Comparison of ENCODE assay signal across 15 cellular contexts in genomic region chr11:1017269-1018005, GRCh38. TPM values are rescaled to one million over a fixed set of nuclear protein-coding genes. Genes with fewer than 3 reads are reported as not detected.
A peak's percentile ranks its signal among the peaks of the same experiment; 100 is the strongest.
DNase-seq lines count a peak whose midpoint lies in the region; ATAC-seq and TF ChIP-seq lines count a peak whose summit lies in the region.
"Had no signal": no experiment of that assay in that cellular context is flagged by ENCODE, and none has a peak within 500 bp of the region (broad histone marks: within the 10 kb centered on the region; RNA-seq: fewer than 3 reads in every experiment).

No MANE protein-coding gene starts in this region.

- H3K27ac ChIP-seq in heart left ventricle = no peak overlapping the region
- no peak overlapping the region for H3K27ac ChIP-seq in left ventricle myocardium inferior (replicated peaks)
- H3K27ac ChIP-seq in mesendoderm (ENCODE audit: low read depth, low read length) = no peak overlapping the region
- H3K27ac ChIP-seq in vagina = no peak overlapping the region
- H3K27ac ChIP-seq: BLaER1, KMS-11 had no signal

- H3K4me1 Mint-ChIP-seq in endothelial cell (ENCODE audit: unreplicated experiment) = peaks cover 28% of the 10 kb centered on the region

- ATAC-seq in heart left ventricle (peak; percentile 25 to 46 (median 26)), HG03039 (IDR thresholded peaks at IDR 0.05; ENCODE audit: unreplicated experiment) (no peak)

- no peaks in the 10 kb centered on the region for H3K27me3 ChIP-seq in heart left ventricle
- no peaks in the 10 kb centered on the region for H3K27me3 ChIP-seq in left ventricle myocardium inferior (ENCODE audit: low read depth)
- H3K27me3 ChIP-seq in mesendoderm (ENCODE audit: insufficient read depth, low read length, poor library complexity) = no peaks in the 10 kb centered on the region
- H3K27me3 ChIP-seq in vagina = no peaks in the 10 kb centered on the region
- H3K27me3 ChIP-seq: BLaER1 had no signal

- H2BK15ac ChIP-seq in mesendoderm (replicated peaks; ENCODE audit: low read depth) = no peak overlapping the region

- no peak for DNase-seq in heart left ventricle
- no peak for DNase-seq in left ventricle myocardium inferior
- DNase-seq in endothelial cell (ENCODE audit: low spot score) = no peak
- no peak for DNase-seq in mesendoderm
- peak; percentile 94 to 100 for DNase-seq in vagina (ENCODE audit: extremely low spot score in 2 of 2)
- no peak for DNase-seq in DMS 273 treated with DMSO at 0.1 percent for 48 hours (lab: John Stamatoyannopoulos, UW)
- no peak for DNase-seq in AML-193 (lab: John Stamatoyannopoulos, UW)
- DNase-seq: activated naive CD8-positive, alpha-beta T cell treated with anti-CD3 and anti-CD28 coated beads, Interleukin-2, amount 10 ng/mL, durations not matched to agents 7 days and 5 days; effector CD8-positive, alpha-beta T cell; H9; nucleus accumbens had no signal

- no peak overlapping the region for H2AK5ac ChIP-seq in mesendoderm (ENCODE audit: low read length)

- intact Hi-C loops in heart left ventricle (cut with DNase I) = no loop called here
- intact Hi-C loops in left ventricle myocardium inferior (cut with micrococcal nuclease) = no loop called here
- intact Hi-C loops in vagina (cut with DNase I) = no loop called here

- no peak overlapping the region for H4K8ac ChIP-seq in mesendoderm (ENCODE audit: low read depth, low read length)

- no peak for TF ChIP-seq CTCF in heart left ventricle (IDR thresholded peaks at IDR 0.05)
- no peak for TF ChIP-seq CTCF in left ventricle myocardium inferior (IDR thresholded peaks at IDR 0.05; ENCODE audit: borderline replicate concordance)
- no peak for TF ChIP-seq CTCF in endothelial cell (IDR thresholded peaks at IDR 0.05; ENCODE audit: unreplicated experiment)
- no peak for TF ChIP-seq CTCF in vagina (IDR thresholded peaks at IDR 0.05)

- no peak overlapping the region for H3K18ac ChIP-seq in mesendoderm (ENCODE audit: low read length)

- peaks cover 9% of the 10 kb centered on the region for H3K9me3 Mint-ChIP-seq in endothelial cell (ENCODE audit: unreplicated experiment)

- peaks cover 40% of the 10 kb centered on the region for H3K36me3 Mint-ChIP-seq in endothelial cell (ENCODE audit: low read depth, unreplicated experiment)

- H3K9ac ChIP-seq in mesendoderm (ENCODE audit: low read length) = no peak overlapping the region
- H3K9ac ChIP-seq: BLaER1, KMS-11 had no signal

- no peak overlapping the region for H3K4me2 ChIP-seq in mesendoderm (ENCODE audit: low read length)
- H3K4me2 ChIP-seq: BLaER1, KMS-11 had no signal

- H3K36me3 ChIP-seq in heart left ventricle (peaks cover 0 to 14% (median 0%) of the 10 kb centered on the region in 9 donors), left ventricle myocardium inferior (peaks cover 9% of the 10 kb centered on the region), mesendoderm (ENCODE audit: control insufficient read depth, insufficient read depth, low read length) (no peaks in the 10 kb centered on the region), vagina (no peaks in the 10 kb centered on the region)

- peak overlapping the region; percentile 58 for H3K27ac Mint-ChIP-seq in endothelial cell (ENCODE audit: unreplicated experiment)

- TF ChIP-seq POLR2A in heart left ventricle (IDR thresholded peaks at IDR 0.05) (no peak), vagina (IDR thresholded peaks at IDR 0.05) (no peak)

- H3K4me1 ChIP-seq in heart left ventricle (no peaks in the 10 kb centered on the region), left ventricle myocardium inferior (no peaks in the 10 kb centered on the region), mesendoderm (ENCODE audit: control insufficient read depth, low read depth, low read length) (no peaks in the 10 kb centered on the region), vagina (no peaks in the 10 kb centered on the region)

- no peak overlapping the region for H3K4ac ChIP-seq in mesendoderm (ENCODE audit: low read depth, low read length)

- 81 to 89% (median 84%) methylated on average over 12 of the region's 12 CpGs for WGBS in heart left ventricle, 4 donors
- WGBS in mesendoderm (ENCODE audit: extremely low coverage, insufficient coverage, low lambda C conversion rate) = 100% methylated on average over 1 of the region's 12 CpGs

- peak overlapping the region; percentile 65 for H3K4me3 Mint-ChIP-seq in endothelial cell (ENCODE audit: unreplicated experiment)
- H3K4me3 Mint-ChIP-seq: activated naive CD8-positive, alpha-beta T cell treated with anti-CD3 and anti-CD28 coated beads, Interleukin-2, amount 10 ng/mL, durations not matched to agents 7 days and 5 days; H9 had no signal

- no peak overlapping the region for H3K56ac ChIP-seq in mesendoderm (ENCODE audit: low read length)

- no peak overlapping the region for H2BK120ac ChIP-seq in mesendoderm (ENCODE audit: low read depth, low read length)

- H3K79me2 ChIP-seq in mesendoderm (ENCODE audit: control insufficient read depth, insufficient read depth, low read length) = no peaks in the 10 kb centered on the region

- no peak overlapping the region for H3K23ac ChIP-seq in mesendoderm (ENCODE audit: low read length)

- no peaks in the 10 kb centered on the region for H3K9me3 ChIP-seq in heart left ventricle
- H3K9me3 ChIP-seq in left ventricle myocardium inferior (replicated peaks) = no peaks in the 10 kb centered on the region
- no peaks in the 10 kb centered on the region for H3K9me3 ChIP-seq in vagina

- H4K5ac ChIP-seq in mesendoderm (ENCODE audit: low read length) = no peak overlapping the region

- no peak overlapping the region for H2BK5ac ChIP-seq in mesendoderm (ENCODE audit: low read length)

- no peak overlapping the region for H3K4me3 ChIP-seq in heart left ventricle
- no peak overlapping the region for H3K4me3 ChIP-seq in left ventricle myocardium inferior
- H3K4me3 ChIP-seq in mesendoderm (ENCODE audit: low read length) = peak overlapping the region; percentile 2
- H3K4me3 ChIP-seq in vagina = no peak overlapping the region
- H3K4me3 ChIP-seq: BLaER1 had no signal

- peaks cover 45% of the 10 kb centered on the region for H3K27me3 Mint-ChIP-seq in endothelial cell (ENCODE audit: unreplicated experiment)
- H3K27me3 Mint-ChIP-seq: activated naive CD8-positive, alpha-beta T cell treated with anti-CD3 and anti-CD28 coated beads, Interleukin-2, amount 10 ng/mL, durations not matched to agents 7 days and 5 days had no signal

- peaks cover 11% of the 10 kb centered on the region for H3K79me1 ChIP-seq in mesendoderm (ENCODE audit: low read length)

RNA-seq across cellular contexts. Expression of gene MUC6, which starts 19.1 kb away (rescaled TPM):
- not detected for total RNA-seq in heart left ventricle
- polyA plus RNA-seq in heart left ventricle = under 1 TPM; 0.04 to 0.06 TPM
- total RNA-seq in left ventricle myocardium inferior = not detected
- total RNA-seq in endothelial cell (ENCODE audit: unreplicated experiment) = not detected
- not detected for polyA plus RNA-seq in mesendoderm (2013, experiment 1 of 2)
- polyA plus RNA-seq in mesendoderm (2013, experiment 2 of 2) = not detected
- total RNA-seq in vagina = not detected
- total RNA-seq: activated naive CD8-positive, alpha-beta T cell treated with anti-CD3 and anti-CD28 coated beads, Interleukin-2, amount 10 ng/mL, durations not matched to agents 7 days and 5 days; H9; subcutaneous adipose tissue had no signal

RNA-seq across cellular contexts. Expression of gene MUC2, which starts 57.2 kb away (rescaled TPM):
- total RNA-seq in heart left ventricle (under 1 TPM in 1 of 9 donors, not detected in 8; 0.07 TPM), left ventricle myocardium inferior (0.03 TPM), endothelial cell (ENCODE audit: unreplicated experiment) (not detected), vagina (not detected)
- polyA plus RNA-seq in heart left ventricle = under 1 TPM in 1 of 2 donors, not detected in 1; 0.01 TPM
- not detected for polyA plus RNA-seq in mesendoderm (2013, experiment 1 of 2)
- polyA plus RNA-seq in mesendoderm (2013, experiment 2 of 2) = under 0.01 TPM
- total RNA-seq: activated naive CD8-positive, alpha-beta T cell treated with anti-CD3 and anti-CD28 coated beads, Interleukin-2, amount 10 ng/mL, durations not matched to agents 7 days and 5 days; H9 had no signal

Comparison
In these comparisons a context has a peak if more than half of its experiments do, and no peak if none do; other contexts are left out.
1. DNase-seq: peak in vagina (2 of 2); none in heart left ventricle (0 of 5), left ventricle myocardium inferior (single experiment), endothelial cell (single experiment), mesendoderm (single experiment), DMS 273 treated with DMSO at 0.1 percent for 48 hours (single experiment) and AML-193 (0 of 2).